ENCODE assay signal across 20 cellular contexts in genomic region chr12:8960185-8960584, GRCh38.
"Had no signal": no experiment of that assay in that cellular context is flagged by ENCODE, and none has a peak within 500 bp of the region (broad histone marks: within the 10 kb centered on the region; RNA-seq: fewer than 3 reads in every experiment).

No MANE protein-coding gene starts in this region.

- H3K27ac Mint-ChIP-seq: activated CD4-positive, alpha-beta memory T cell treated with anti-CD3 and anti-CD28 coated beads, Interleukin-2, amount 10 ng/mL, durations not matched to agents 7 days and 5 days; stimulated activated memory B cell treated with anti-CD40 and anti-IgM and Interleukin-4, amounts not matched to agents 10 μg/mL and 1 μg/mL and 100 μg/mL, for 72 hours; T-helper 1 cell treated with Interleukin-12 subunit alpha and Interleukin-12 subunit beta and Interleukin-4 antibody, amounts not matched to agents 30 μg/mL and 1 μg/mL, for 36 hours had no signal

- H3K4me3 Mint-ChIP-seq: activated CD4-positive, alpha-beta memory T cell treated with anti-CD3 and anti-CD28 coated beads, Interleukin-2, amount 10 ng/mL, durations not matched to agents 7 days and 5 days; natural killer cell treated with Interleukin-12 subunit alpha and Interleukin-12 subunit beta and Interleukin-15 and Interleukin-18, amount 100 ng/mL, for 72 hours; stimulated activated memory B cell treated with anti-CD40 and anti-IgM and Interleukin-4, amounts not matched to agents 10 μg/mL and 1 μg/mL and 100 μg/mL, for 72 hours; T-helper 1 cell treated with Interleukin-12 subunit alpha and Interleukin-12 subunit beta and Interleukin-4 antibody, amounts not matched to agents 30 μg/mL and 1 μg/mL, for 36 hours had no signal

- H3K27ac ChIP-seq: brain microvascular endothelial cell, prostate gland, right lobe of liver, SK-N-MC, testis, upper lobe of right lung had no signal

- H3K27me3 Mint-ChIP-seq: activated CD4-positive, alpha-beta memory T cell treated with anti-CD3 and anti-CD28 coated beads, Interleukin-2, amount 10 ng/mL, durations not matched to agents 7 days and 5 days; natural killer cell treated with Interleukin-12 subunit alpha and Interleukin-12 subunit beta and Interleukin-15 and Interleukin-18, amount 100 ng/mL, for 72 hours; stimulated activated memory B cell treated with anti-CD40 and anti-IgM and Interleukin-4, amounts not matched to agents 10 μg/mL and 1 μg/mL and 100 μg/mL, for 72 hours had no signal

- H3K4me1 ChIP-seq: testis, upper lobe of right lung had no signal

- H3K27me3 ChIP-seq: brain microvascular endothelial cell, right lobe of liver, testis, upper lobe of right lung had no signal

- H3K9me3 ChIP-seq: prostate gland, right lobe of liver, testis, upper lobe of right lung had no signal

- H3K4me1 Mint-ChIP-seq: stimulated activated memory B cell treated with anti-CD40 and anti-IgM and Interleukin-4, amounts not matched to agents 10 μg/mL and 1 μg/mL and 100 μg/mL, for 72 hours had no signal

- H3K36me3 ChIP-seq: brain microvascular endothelial cell, prostate gland, right lobe of liver, upper lobe of right lung had no signal

- ATAC-seq: esophagus mucosa; left cardiac atrium; natural killer cell treated with Interleukin-12 subunit alpha and Interleukin-12 subunit beta and Interleukin-15 and Interleukin-18, amount 100 ng/mL, for 72 hours; right lobe of liver; Right ventricle myocardium inferior; stimulated activated memory B cell treated with anti-CD40 and anti-IgM and Interleukin-4, amounts not matched to agents 10 μg/mL and 1 μg/mL and 100 μg/mL, for 72 hours; upper lobe of right lung had no signal

- H3K4me3 ChIP-seq: lung, prostate gland, right lobe of liver, SK-N-MC, testis, upper lobe of right lung had no signal

- DNase-seq: activated CD4-positive, alpha-beta memory T cell treated with anti-CD3 and anti-CD28 coated beads, Interleukin-2, amount 10 ng/mL, durations not matched to agents 7 days and 5 days; activated CD4-positive, CD25-positive, alpha-beta regulatory T cell; activated CD8-positive, alpha-beta memory T cell treated with anti-CD3 and anti-CD28 coated beads, Interleukin-2, amount 50 U/mL, for 48 hours; activated effector memory CD4-positive, alpha-beta T cell treated with anti-CD3 and anti-CD28 coated beads, Interleukin-2, amount 50 U/mL, for 16 hours; amygdala; brain microvascular endothelial cell; left cardiac atrium; occipital lobe; right lobe of liver; stimulated activated CD4-positive, alpha-beta T cell treated with anti-CD3 and anti-CD28 coated beads, Interleukin-1b, Interleukin-23, amount 100 ng/mL, for 48 hours; testis; upper lobe of right lung had no signal
